Comparison of ENCODE assay signal across 19 cellular contexts in the genomic region with DNA sequence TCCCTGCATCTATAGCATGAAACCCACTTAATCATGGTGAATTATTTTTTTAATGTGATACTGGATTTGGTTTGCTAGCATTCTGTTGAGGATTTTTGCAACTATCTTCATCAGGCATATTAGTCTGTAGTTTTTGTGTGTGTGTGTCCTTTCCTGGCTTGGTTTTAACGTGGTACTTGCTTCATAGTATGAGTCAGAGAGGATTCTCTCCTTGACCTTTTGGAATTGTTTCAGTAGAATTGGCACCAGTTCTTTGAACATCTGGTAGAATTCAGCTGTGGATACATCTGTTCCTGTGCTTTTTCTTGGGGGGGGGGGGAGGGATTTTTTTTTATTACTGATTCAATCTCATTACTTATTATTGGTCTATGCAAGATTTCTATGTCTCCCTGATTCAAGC.
DNase-seq lines count a peak whose midpoint lies in the region; ATAC-seq and TF ChIP-seq lines count a peak whose summit lies in the region.
"Had no signal": no experiment of that assay in that cellular context is flagged by ENCODE, and none has a peak within 500 bp of the region (broad histone marks: within the 10 kb centered on the region; RNA-seq: fewer than 3 reads in every experiment).

No MANE protein-coding gene starts in this region.

- H3K4me3 ChIP-seq in epithelial cell of proximal tubule (ENCODE audit: low read depth, low read length) (no peak overlapping the region), mesenchymal stem cell (ENCODE audit: insufficient read depth in 1 of 2, low read depth in 1 of 2, low read length in 2 of 2) (no peak overlapping the region)
- H3K4me3 ChIP-seq: A549, K562 had no signal

- H3K4me1 ChIP-seq in mesenchymal stem cell (ENCODE audit: control insufficient read depth, insufficient read depth, low read depth, low read length) = no peaks in the 10 kb centered on the region
- H3K4me1 ChIP-seq: A549, Caco-2 had no signal

- no peak overlapping the region for H3K27ac ChIP-seq in mesenchymal stem cell (ENCODE audit: low read length, poor library complexity, severe bottlenecking)
- H3K27ac ChIP-seq: A549 had no signal

- H3K4ac ChIP-seq in mesenchymal stem cell (ENCODE audit: low read depth in 1 of 2, low read length in 2 of 2) = no peak overlapping the region

- H3K18ac ChIP-seq in mesenchymal stem cell (ENCODE audit: low read depth in 1 of 2, low read length in 2 of 2) = no peak overlapping the region

- H4K91ac ChIP-seq in mesenchymal stem cell (ENCODE audit: low read length) = no peak overlapping the region

- H4K8ac ChIP-seq in mesenchymal stem cell (ENCODE audit: low read length) = no peak overlapping the region

- peak; percentile 17 for DNase-seq in AG20443 (ENCODE audit: low spot score)
- DNase-seq in HCEC 1CT = peak; percentile 2
- peak; percentile 4 for DNase-seq in epithelial cell of proximal tubule (ENCODE audit: low read depth)
- peak; percentile 2 for DNase-seq in mesenchymal stem cell
- DNase-seq in NCI-H446 treated with DMSO at 0.1 percent for 48 hours (lab: John Stamatoyannopoulos, UW) = no peak
- no peak for DNase-seq in central memory CD4-positive, alpha-beta T cell
- DNase-seq in NCI-H526 (lab: John Stamatoyannopoulos, UW) = no peak
- DNase-seq: AML-193, Caco-2, EL, GOT3, NCI-H1436, NCI-H2029, NCI-H2171 treated with DMSO at 0.1 percent for 48 hours, SHP77 had no signal

- no peak overlapping the region for H3K23ac ChIP-seq in mesenchymal stem cell (ENCODE audit: low read length in 2 of 2)

- H3K79me1 ChIP-seq in mesenchymal stem cell (replicated peaks; ENCODE audit: low read length, poor library complexity, severe bottlenecking) = peaks cover 7% of the 10 kb centered on the region

- no peaks in the 10 kb centered on the region for H3K36me3 ChIP-seq in mesenchymal stem cell (ENCODE audit: control insufficient read depth in 1 of 2, insufficient read depth in 2 of 2, low read depth in 1 of 2, low read length in 2 of 2)

- no peak overlapping the region for H3K9ac ChIP-seq in mesenchymal stem cell (ENCODE audit: low read length)

- H2BK12ac ChIP-seq in mesenchymal stem cell (ENCODE audit: low read length in 2 of 2) = no peak overlapping the region

- H3K9me3 ChIP-seq in mesenchymal stem cell (ENCODE audit: control insufficient read depth, low read length) = no peaks in the 10 kb centered on the region
- H3K9me3 ChIP-seq: A549, Caco-2 had no signal

- no peak for ATAC-seq in HG02884 (IDR thresholded peaks at IDR 0.05; ENCODE audit: unreplicated experiment)
- ATAC-seq: A549, K562, SK-N-SH treated with all-trans-retinoic acid at 6 μM for 48 hours had no signal

- H3K4me2 ChIP-seq in mesenchymal stem cell (ENCODE audit: low read length, poor library complexity, severe bottlenecking) = no peak overlapping the region
- H3K4me2 ChIP-seq: A549 had no signal

- no peak overlapping the region for H2BK120ac ChIP-seq in mesenchymal stem cell (ENCODE audit: low read depth, low read length)

- no peak overlapping the region for H2BK15ac ChIP-seq in mesenchymal stem cell (ENCODE audit: low read depth, poor library complexity, severe bottlenecking)

- H3K14ac ChIP-seq in mesenchymal stem cell (ENCODE audit: low read length in 2 of 2) = no peak overlapping the region

- no peaks in the 10 kb centered on the region for H3K27me3 ChIP-seq in mesenchymal stem cell (ENCODE audit: control insufficient read depth in 1 of 2, insufficient read depth in 1 of 2, low read length in 2 of 2)

- no peak overlapping the region for H2AFZ ChIP-seq in mesenchymal stem cell (ENCODE audit: low read depth, low read length)

- WGBS in mesenchymal stem cell = no CpG with 5 or more reads among the region's 1 CpG

- no peak overlapping the region for H2AK5ac ChIP-seq in mesenchymal stem cell (ENCODE audit: low read length, severe bottlenecking)

- H2BK5ac ChIP-seq in mesenchymal stem cell (ENCODE audit: low read depth, low read length, poor library complexity, severe bottlenecking) = no peak overlapping the region

- no peak for TF ChIP-seq CTCF in epithelial cell of proximal tubule (conservative IDR thresholded peaks at IDR 0.05; ENCODE audit: low read depth, low read length)

Comparison
In these comparisons a context has a peak if more than half of its experiments do, and no peak if none do; other contexts are left out.
1. DNase-seq: peak in AG20443 (single experiment), HCEC 1CT (single experiment), epithelial cell of proximal tubule (single experiment) and mesenchymal stem cell (single experiment); none in NCI-H446 treated with DMSO at 0.1 percent for 48 hours (single experiment), central memory CD4-positive, alpha-beta T cell (single experiment) and NCI-H526 (0 of 2).